Comparison of ENCODE assay signal across 8 cellular contexts in the genomic region with DNA sequence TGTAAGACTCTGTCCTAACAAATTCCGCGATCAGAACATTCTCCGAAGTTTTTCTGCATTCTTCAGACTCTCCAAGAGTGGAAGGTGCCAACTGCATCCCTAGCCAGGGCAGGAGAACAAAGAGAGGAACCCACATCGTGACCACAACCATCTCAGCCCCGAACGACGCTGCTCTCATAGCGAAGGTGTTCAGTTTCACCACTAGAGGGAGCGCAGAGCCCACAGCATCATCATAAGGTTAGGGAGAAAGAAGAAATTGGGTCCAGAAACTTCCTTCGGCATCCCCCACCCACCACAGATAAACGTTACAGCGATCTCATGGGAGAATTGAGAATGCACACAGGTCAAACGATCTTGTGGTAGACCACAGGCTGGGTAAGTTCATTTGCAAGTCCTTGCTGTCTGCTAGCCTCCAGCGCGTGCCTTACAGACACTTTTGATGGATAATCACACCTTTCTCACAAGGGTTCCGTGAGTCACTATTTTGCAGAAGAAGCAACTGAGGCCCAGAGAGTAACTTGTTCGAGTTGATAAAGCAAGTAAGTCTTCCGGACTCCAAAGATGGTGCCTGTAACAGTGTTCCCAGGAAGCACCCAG. TPM values are rescaled to one million over a fixed set of nuclear protein-coding genes. Genes with fewer than 3 reads are reported as not detected.
A peak's percentile ranks its signal among the peaks of the same experiment; 100 is the strongest.
DNase-seq lines count a peak whose midpoint lies in the region; ATAC-seq, FAIRE-seq and TF ChIP-seq lines count a peak whose summit lies in the region.

No MANE protein-coding gene starts in this region.

- H3K27me3 ChIP-seq in endothelial cell of umbilical vein (ENCODE audit: control insufficient read depth in 2 of 2, insufficient read depth in 2 of 2, low read length in 2 of 2) = peaks cover 0 to 6% of the 10 kb centered on the region in 2 experiments

- no peaks in the 10 kb centered on the region for H3K9me3 ChIP-seq in endothelial cell of umbilical vein (replicated peaks; ENCODE audit: control insufficient read depth, insufficient read depth, low read length)

- peaks cover 36 to 38% of the 10 kb centered on the region in 2 donors for H3K27me3 Mint-ChIP-seq in stimulated activated naive B cell treated with anti-CD40 and anti-IgM and Interleukin-4, amounts not matched to agents 10 μg/mL and 1 μg/mL and 100 μg/mL, for 72 hours

- H3K27ac Mint-ChIP-seq in stimulated activated naive B cell treated with anti-CD40 and anti-IgM and Interleukin-4, amounts not matched to agents 10 μg/mL and 1 μg/mL and 100 μg/mL, for 72 hours = no peak overlapping the region

- no peak overlapping the region for H3K4me2 ChIP-seq in endothelial cell of umbilical vein (ENCODE audit: insufficient read depth, low read length)

- H2AFZ ChIP-seq in endothelial cell of umbilical vein (ENCODE audit: low read depth, low read length) = no peak overlapping the region

- H3K4me3 ChIP-seq in endothelial cell of umbilical vein (replicated peaks in 1 of 3; ENCODE audit: insufficient read depth in 1 of 3, low read depth in 1 of 3, low read length in 3 of 3) = no peak overlapping the region

- no peak overlapping the region for H3K27ac ChIP-seq in endothelial cell of umbilical vein (ENCODE audit: insufficient read depth, low read depth, low read length)

- no peak for TF ChIP-seq POLR2A in endothelial cell of umbilical vein (IDR thresholded peaks at IDR 0.05; ENCODE audit: low read depth, low read length)

- H3K9me3 Mint-ChIP-seq in stimulated activated naive B cell treated with anti-CD40 and anti-IgM and Interleukin-4, amounts not matched to agents 10 μg/mL and 1 μg/mL and 100 μg/mL, for 72 hours = peaks cover 8 to 9% of the 10 kb centered on the region in 2 donors

- intact Hi-C loops in endothelial cell of umbilical vein (cut with micrococcal nuclease) = loop anchor here (1.0 to 10.0 kb wide), 12 partner anchors 70 to 567 kb away; no protein-coding TSS in a partner anchor

- H3K4me1 ChIP-seq in endothelial cell of umbilical vein (ENCODE audit: control insufficient read depth, extremely low read depth, insufficient read depth, low read length) = no peaks in the 10 kb centered on the region

- H3K36me3 Mint-ChIP-seq in stimulated activated naive B cell treated with anti-CD40 and anti-IgM and Interleukin-4, amounts not matched to agents 10 μg/mL and 1 μg/mL and 100 μg/mL, for 72 hours = peaks cover 8 to 12% of the 10 kb centered on the region in 2 donors

- no peaks in the 10 kb centered on the region for H3K9me1 ChIP-seq in endothelial cell of umbilical vein (replicated peaks; ENCODE audit: control insufficient read depth, extremely low read depth, insufficient read depth, low read length)

- H3K4me3 Mint-ChIP-seq in stimulated activated naive B cell treated with anti-CD40 and anti-IgM and Interleukin-4, amounts not matched to agents 10 μg/mL and 1 μg/mL and 100 μg/mL, for 72 hours = no peak overlapping the region

- TF ChIP-seq CTCF in endothelial cell of umbilical vein (IDR thresholded peaks at IDR 0.05; ENCODE audit: extremely low read depth in 1 of 2, insufficient read depth in 1 of 2, low read depth in 1 of 2, low read length in 2 of 2) = peak; percentile 84 to 87

- BruUV-seq in endothelial cell of umbilical vein (replicated peaks; lab: Mats Ljungman, UMichigan) = no TSS peak

- peaks cover 23 to 38% of the 10 kb centered on the region in 2 donors for H3K4me1 Mint-ChIP-seq in stimulated activated naive B cell treated with anti-CD40 and anti-IgM and Interleukin-4, amounts not matched to agents 10 μg/mL and 1 μg/mL and 100 μg/mL, for 72 hours

- no peaks in the 10 kb centered on the region for H4K20me1 ChIP-seq in endothelial cell of umbilical vein (replicated peaks; ENCODE audit: control insufficient read depth, extremely low read depth, insufficient read depth, low read length)

- CTCF ChIA-PET in endothelial cell of umbilical vein (lab: Charles Lee) = interaction anchor here (0.7 to 8.4 kb wide), 5 partner anchors 14 to 566 kb away, joined by 3 to 216 read pairs (median 3); no protein-coding TSS in a partner anchor

- no peaks in the 10 kb centered on the region for H3K79me2 ChIP-seq in endothelial cell of umbilical vein (ENCODE audit: control insufficient read depth, insufficient read depth, low read length)

- POLR2A ChIA-PET in endothelial cell of umbilical vein (lab: Charles Lee) = no interaction called here

- dilution Hi-C loops in endothelial cell of umbilical vein (cut with MboI; ENCODE audit: extremely low pct_ligation_motif_present, low sequenced_read_pairs) = loop anchor here (25.0 kb wide), 1 partner anchor 562 kb away; no protein-coding TSS in a partner anchor

- ATAC-seq in stimulated activated naive B cell treated with anti-CD40 and anti-IgM and Interleukin-4, amounts not matched to agents 10 μg/mL and 1 μg/mL and 100 μg/mL, for 72 hours (replicated peaks) = peak; percentile 87
- ATAC-seq in HG02571 (IDR thresholded peaks at IDR 0.05; ENCODE audit: unreplicated experiment) = no peak

- H3K36me3 ChIP-seq in endothelial cell of umbilical vein (ENCODE audit: control insufficient read depth in 2 of 2, extremely low read depth in 1 of 2, insufficient read depth in 2 of 2, low read length in 2 of 2) = no peaks in the 10 kb centered on the region

- H3K9ac ChIP-seq in endothelial cell of umbilical vein (replicated peaks; ENCODE audit: extremely low read depth, insufficient read depth, low read length) = no peak overlapping the region

- FAIRE-seq in endothelial cell of umbilical vein (lab: Jason Lieb, UNC) = peak; percentile 93

- DNase-seq in GM04503 (ENCODE audit: low read depth) = peak; percentile 67
- peak; percentile 58 for DNase-seq in HS-5 (ENCODE audit: low read depth)
- peak; percentile 56 to 79 for DNase-seq in NOMO-1 (lab: John Stamatoyannopoulos, UW; ENCODE audit: unreplicated experiment in 2 of 2)
- DNase-seq in activated CD8-positive, alpha-beta memory T cell treated with anti-CD3 and anti-CD28 coated beads for 48 hours (ENCODE audit: low read depth in 2 of 3, low spot score in 2 of 3) = peak; percentile 10 to 23 (median 22)
- peak; percentile 76 for DNase-seq in endothelial cell of umbilical vein (ENCODE audit: low read depth, low spot score)
- DNase-seq in middle frontal gyrus (ENCODE audit: extremely low spot score, low spot score) = peak; percentile 54
- peak; percentile 71 for DNase-seq in stimulated activated naive B cell treated with anti-CD40 and anti-IgM and Interleukin-4, amounts not matched to agents 10 μg/mL and 1 μg/mL and 100 μg/mL, for 72 hours

TF ChIP-seq in endothelial cell of umbilical vein, 7 proteins besides CTCF, POLR2A, EP300 and RAD21:
- TF ChIP-seq POLR2AphosphoS5 (IDR thresholded peaks at IDR 0.05; ENCODE audit: insufficient read depth, low read depth, low read length) (no peak), FOS (IDR thresholded peaks at IDR 0.05; ENCODE audit: borderline replicate concordance, insufficient read depth, low read length) (no peak), MYC (IDR thresholded peaks at IDR 0.05; ENCODE audit: low read depth, low read length) (no peak), EZH2 (IDR thresholded peaks at IDR 0.05; ENCODE audit: borderline replicate concordance, low read depth, low read length, severe bottlenecking) (no peak), JUN (IDR thresholded peaks at IDR 0.05; ENCODE audit: borderline replicate concordance, insufficient read depth, insufficient read length, low read depth) (no peak), GATA2 (IDR thresholded peaks at IDR 0.05; ENCODE audit: insufficient read depth, insufficient read length, low read depth, low read length) (no peak)
- TF ChIP-seq, protein P1, sequence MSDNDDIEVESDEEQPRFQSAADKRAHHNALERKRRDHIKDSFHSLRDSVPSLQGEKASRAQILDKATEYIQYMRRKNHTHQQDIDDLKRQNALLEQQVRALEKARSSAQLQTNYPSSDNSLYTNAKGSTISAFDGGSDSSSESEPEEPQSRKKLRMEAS (IDR thresholded peaks at IDR 0.05; ENCODE audit: insufficient read depth, insufficient read length) = no peak

RNA-seq across cellular contexts. Expression of gene ARL4C, which starts 53.7 kb away (rescaled TPM):
- total RNA-seq in endothelial cell of umbilical vein = 8.3 and 10.5 TPM in 2 replicates
- polyA plus RNA-seq in endothelial cell of umbilical vein = 4.7 and 5.5 TPM in 2 replicates
- 3.9 and 4.9 TPM in 2 replicates for polyA plus RNA-seq in endothelial cell of umbilical vein (2011; cell fraction: cytosol; rRNA removed)
- polyA plus RNA-seq in endothelial cell of umbilical vein (2011; cell fraction: nucleus; rRNA removed) = 4.9 and 5.7 TPM in 2 replicates
- polyA plus RNA-seq in endothelial cell of umbilical vein (2012) = 10.0 and 11.3 TPM in 2 replicates
- polyA minus RNA-seq in endothelial cell of umbilical vein = 6.0 and 6.1 TPM in 2 replicates
- polyA minus RNA-seq in endothelial cell of umbilical vein (2011; cell fraction: cytosol; rRNA and poly(A)+ RNA removed) = not detected
- polyA minus RNA-seq in endothelial cell of umbilical vein (2011; cell fraction: nucleus; rRNA and poly(A)+ RNA removed) = 5.5 and 6.3 TPM in 2 replicates

Comparison
In these comparisons a context has a peak if more than half of its experiments do, and no peak if none do; other contexts are left out.
1. DNase-seq: peak in every context shown above with its lines; median percentile 76 in endothelial cell of umbilical vein; 71 in stimulated activated naive B cell treated with anti-CD40 and anti-IgM and Interleukin-4, amounts not matched to agents 10 μg/mL and 1 μg/mL and 100 μg/mL, for 72 hours; 68 in NOMO-1; 67 in GM04503; 58 in HS-5; 54 in middle frontal gyrus; 22 in activated CD8-positive, alpha-beta memory T cell treated with anti-CD3 and anti-CD28 coated beads for 48 hours.